8 cellular contexts compared by ENCODE assay signal in the genomic region with DNA sequence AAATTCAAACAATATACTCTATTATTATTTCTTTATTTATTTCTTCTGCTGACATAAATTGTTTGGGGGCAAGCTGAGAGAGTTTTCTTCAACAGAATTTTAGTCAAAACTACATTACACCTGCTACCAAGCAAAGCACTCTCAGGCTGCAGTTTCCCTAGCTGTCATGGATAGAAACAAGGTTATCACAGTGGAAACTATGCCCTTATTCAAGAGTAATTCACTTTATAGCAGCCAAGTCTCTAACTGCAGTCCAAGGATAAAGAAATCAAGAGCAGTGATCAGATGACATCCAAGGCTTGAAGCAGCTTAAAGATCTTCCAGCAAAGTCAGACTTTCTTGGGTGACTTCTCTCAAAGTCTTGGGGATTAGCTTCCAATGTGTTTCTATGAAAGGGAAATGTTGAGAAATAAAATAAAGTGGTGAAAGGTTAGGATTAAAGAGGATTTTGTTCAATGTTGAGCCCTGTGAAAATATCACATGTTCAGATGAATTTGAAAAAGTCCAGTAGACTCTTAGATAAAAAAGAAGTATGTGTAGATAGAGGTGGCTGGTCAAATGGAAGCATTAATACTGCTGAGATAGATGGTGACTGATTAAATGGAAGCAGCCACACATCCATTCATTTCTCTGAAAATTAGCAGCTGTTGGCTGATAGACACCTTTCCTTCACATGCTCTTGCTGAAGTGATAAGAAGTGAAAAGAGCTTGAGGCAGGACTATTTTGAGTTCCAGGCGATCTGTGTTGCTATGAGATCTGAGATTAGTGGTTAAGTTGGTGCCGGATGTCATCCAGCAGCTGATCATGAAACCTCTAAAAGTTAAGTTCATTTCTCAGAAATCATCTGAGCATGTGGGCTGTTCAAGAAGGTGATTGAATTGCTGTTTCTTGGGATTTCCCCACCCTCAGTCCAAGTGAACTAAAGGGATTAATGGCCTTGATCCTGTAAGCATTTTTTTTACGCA.
DNase-seq lines count a peak whose midpoint lies in the region; ATAC-seq and TF ChIP-seq lines count a peak whose summit lies in the region.

No MANE protein-coding gene starts in this region.

- peak; percentile 98 for DNase-seq in GM12864 (ENCODE audit: low read depth)
- peak; percentile 59 for DNase-seq in NCI-H82 (lab: John Stamatoyannopoulos, UW)
- peak; percentile 27 for DNase-seq in activated naive CD8-positive, alpha-beta T cell treated with anti-CD3 and anti-CD28 coated beads, Interleukin-2, amount 50 U/mL, for 16 hours (ENCODE audit: low read depth, low spot score)
- DNase-seq in stimulated activated CD8-positive, alpha-beta memory T cell treated with anti-CD3 and anti-CD28 coated beads, Interleukin-4, amount 100 ng/mL, for 24 hours (ENCODE audit: low read depth) = peak; percentile 31
- no peak for DNase-seq in NCI-H146 (lab: John Stamatoyannopoulos, UW)
- no peak for DNase-seq in DMS153 (lab: John Stamatoyannopoulos, UW)
- DNase-seq in NCI-H2227 treated with DMSO at 0.1 percent for 48 hours (lab: John Stamatoyannopoulos, UW) = no peak

- no peak for TF ChIP-seq CTCF in GM12864 (IDR thresholded peaks at IDR 0.05; ENCODE audit: low read depth, low read length, missing control alignments)

- peak; percentile 86 for ATAC-seq in GM21619 (IDR thresholded peaks at IDR 0.05; ENCODE audit: unreplicated experiment)

- no peak overlapping the region; the same call in 1 of the 2 replicates for H3K4me3 ChIP-seq in GM12864 (ENCODE audit: low read depth, low read length)

Comparison
In these comparisons a context has a peak if more than half of its experiments do, and no peak if none do; other contexts are left out.
1. DNase-seq: peak in GM12864 (single experiment), NCI-H82 (single experiment), activated naive CD8-positive, alpha-beta T cell treated with anti-CD3 and anti-CD28 coated beads, Interleukin-2, amount 50 U/mL, for 16 hours (single experiment) and stimulated activated CD8-positive, alpha-beta memory T cell treated with anti-CD3 and anti-CD28 coated beads, Interleukin-4, amount 100 ng/mL, for 24 hours (single experiment); none in NCI-H146 (single experiment), DMS153 (single experiment) and NCI-H2227 treated with DMSO at 0.1 percent for 48 hours (single experiment).